In the genomic region with DNA sequence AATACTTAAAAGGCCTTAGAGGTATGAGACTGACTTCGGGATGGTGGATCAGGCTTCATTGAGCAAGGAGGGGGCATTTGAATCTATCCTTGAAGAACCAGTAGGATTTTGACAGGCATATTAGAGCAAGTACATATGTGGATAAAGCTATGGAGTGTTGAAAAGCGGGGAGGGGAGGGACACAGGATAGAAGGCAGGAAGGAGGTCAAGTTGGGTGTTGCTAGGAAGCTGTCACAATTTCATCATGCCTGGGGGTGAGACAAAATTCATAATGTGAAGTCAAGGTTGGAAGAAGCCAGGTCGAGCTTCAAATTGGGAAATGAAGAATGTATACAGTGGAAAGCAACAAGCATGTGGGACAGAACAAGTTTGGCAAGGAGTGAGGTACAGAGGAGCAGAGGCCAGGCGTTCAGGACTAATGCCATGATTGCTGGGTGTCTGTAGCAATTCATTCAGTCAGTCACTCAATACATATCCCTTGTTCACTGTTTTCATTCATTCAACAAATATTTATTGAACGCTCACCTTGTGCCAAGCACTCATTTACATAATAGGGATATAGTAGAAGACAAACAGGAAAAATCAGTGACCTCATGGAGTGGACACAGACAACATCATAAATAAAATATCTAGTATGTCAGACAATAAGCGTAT, we compare ENCODE assay signal across 14 cellular contexts. TPM values are rescaled to one million over a fixed set of nuclear protein-coding genes. Genes with fewer than 3 reads are reported as not detected.
A peak's percentile ranks its signal among the peaks of the same experiment; 100 is the strongest.
DNase-seq lines count a peak whose midpoint lies in the region; ATAC-seq and TF ChIP-seq lines count a peak whose summit lies in the region.
"Had no signal": no experiment of that assay in that cellular context is flagged by ENCODE, and none has a peak within 500 bp of the region (broad histone marks: within the 10 kb centered on the region; RNA-seq: fewer than 3 reads in every experiment).

No MANE protein-coding gene starts in this region.

- H3K4me1 Mint-ChIP-seq in activated naive CD4-positive, alpha-beta T cell treated with anti-CD3 and anti-CD28 coated beads, Interleukin-2, amount 10 ng/mL, durations not matched to agents 7 days and 5 days: peaks cover 27% of the 10 kb centered on the region
- H3K4me1 Mint-ChIP-seq in chondrocyte (ENCODE audit: low read depth): peaks cover 16% of the 10 kb centered on the region
- peaks cover 19% of the 10 kb centered on the region for H3K4me1 Mint-ChIP-seq in stimulated activated memory B cell treated with anti-CD40 and anti-IgM and Interleukin-4, amounts not matched to agents 10 μg/mL and 1 μg/mL and 100 μg/mL, for 72 hours
- H3K4me1 Mint-ChIP-seq: neural crest cell had no signal

- ATAC-seq in stimulated activated memory B cell treated with anti-CD40 and anti-IgM and Interleukin-4, amounts not matched to agents 10 μg/mL and 1 μg/mL and 100 μg/mL, for 72 hours: no peak
- no peak for ATAC-seq in GM18868 (IDR thresholded peaks at IDR 0.05; ENCODE audit: unreplicated experiment)
- no peak for ATAC-seq in HG03342 (IDR thresholded peaks at IDR 0.05; ENCODE audit: unreplicated experiment)

- H3K4me3 ChIP-seq in NB4 (ENCODE audit: low read depth, low read length): no peak overlapping the region
- H3K4me3 ChIP-seq: lower lobe of right lung, sigmoid colon had no signal

- CTCF ChIA-PET in activated naive CD4-positive, alpha-beta T cell treated with anti-CD3 and anti-CD28 coated beads, Interleukin-2, amount 10 ng/mL, durations not matched to agents 7 days and 5 days (lab: Charles Lee): interaction anchor here (0.8 kb wide), 1 partner anchor 26 kb away, joined by 3 read pairs; no protein-coding TSS in a partner anchor

- TF ChIP-seq POLR2A in NB4 (IDR thresholded peaks at IDR 0.05; ENCODE audit: extremely low read depth, insufficient read length): no peak

- peaks cover 6% of the 10 kb centered on the region for H3K36me3 Mint-ChIP-seq in activated naive CD4-positive, alpha-beta T cell treated with anti-CD3 and anti-CD28 coated beads, Interleukin-2, amount 10 ng/mL, durations not matched to agents 7 days and 5 days
- peaks cover 1% of the 10 kb centered on the region for H3K36me3 Mint-ChIP-seq in chondrocyte (ENCODE audit: low read depth)
- peaks cover 6% of the 10 kb centered on the region for H3K36me3 Mint-ChIP-seq in stimulated activated memory B cell treated with anti-CD40 and anti-IgM and Interleukin-4, amounts not matched to agents 10 μg/mL and 1 μg/mL and 100 μg/mL, for 72 hours

- peaks cover 4% of the 10 kb centered on the region for H3K27me3 Mint-ChIP-seq in activated naive CD4-positive, alpha-beta T cell treated with anti-CD3 and anti-CD28 coated beads, Interleukin-2, amount 10 ng/mL, durations not matched to agents 7 days and 5 days
- H3K27me3 Mint-ChIP-seq in chondrocyte (ENCODE audit: low read depth): no peaks in the 10 kb centered on the region
- H3K27me3 Mint-ChIP-seq in stimulated activated memory B cell treated with anti-CD40 and anti-IgM and Interleukin-4, amounts not matched to agents 10 μg/mL and 1 μg/mL and 100 μg/mL, for 72 hours: no peaks in the 10 kb centered on the region

- TF ChIP-seq CTCF in NB4 (IDR thresholded peaks at IDR 0.05; ENCODE audit: low read depth, low read length) (no peak), chondrocyte (IDR thresholded peaks at IDR 0.05) (no peak)

- no peak overlapping the region for H3K4me3 Mint-ChIP-seq in activated naive CD4-positive, alpha-beta T cell treated with anti-CD3 and anti-CD28 coated beads, Interleukin-2, amount 10 ng/mL, durations not matched to agents 7 days and 5 days
- no peak overlapping the region for H3K4me3 Mint-ChIP-seq in chondrocyte (ENCODE audit: unreplicated experiment)
- H3K4me3 Mint-ChIP-seq in stimulated activated memory B cell treated with anti-CD40 and anti-IgM and Interleukin-4, amounts not matched to agents 10 μg/mL and 1 μg/mL and 100 μg/mL, for 72 hours: no peak overlapping the region
- H3K4me3 Mint-ChIP-seq: neural crest cell had no signal

- no peak for DNase-seq in activated naive CD4-positive, alpha-beta T cell treated with anti-CD3 and anti-CD28 coated beads, Interleukin-2, amount 10 ng/mL, durations not matched to agents 7 days and 5 days
- DNase-seq in activated naive CD4-positive, alpha-beta T cell (lab: John Stamatoyannopoulos, UW): no peak
- DNase-seq in NB4 (ENCODE audit: low read depth) (peak; percentile 46), chondrocyte (ENCODE audit: low spot score) (no peak), posterior cingulate gyrus (no peak)
- DNase-seq: DMS79 treated with DMSO at 0.1 percent for 48 hours; lower lobe of right lung; sigmoid colon; stimulated activated CD4-positive, alpha-beta T cell treated with anti-CD3 and anti-CD28 coated beads, Interleukin-4, amount 100 ng/mL, for 1 hour had no signal

- peaks cover 15% of the 10 kb centered on the region for H3K9me3 Mint-ChIP-seq in activated naive CD4-positive, alpha-beta T cell treated with anti-CD3 and anti-CD28 coated beads, Interleukin-2, amount 10 ng/mL, durations not matched to agents 7 days and 5 days
- H3K9me3 Mint-ChIP-seq in chondrocyte (ENCODE audit: low read depth): peaks cover 5% of the 10 kb centered on the region
- peaks cover 12% of the 10 kb centered on the region for H3K9me3 Mint-ChIP-seq in stimulated activated memory B cell treated with anti-CD40 and anti-IgM and Interleukin-4, amounts not matched to agents 10 μg/mL and 1 μg/mL and 100 μg/mL, for 72 hours

- intact Hi-C loops in posterior cingulate gyrus (cut with DNase I): no loop called here

- peak overlapping the region; percentile 62 for H3K27ac Mint-ChIP-seq in activated naive CD4-positive, alpha-beta T cell treated with anti-CD3 and anti-CD28 coated beads, Interleukin-2, amount 10 ng/mL, durations not matched to agents 7 days and 5 days
- peak overlapping the region; percentile 67 for H3K27ac Mint-ChIP-seq in chondrocyte (ENCODE audit: unreplicated experiment)
- H3K27ac Mint-ChIP-seq in stimulated activated memory B cell treated with anti-CD40 and anti-IgM and Interleukin-4, amounts not matched to agents 10 μg/mL and 1 μg/mL and 100 μg/mL, for 72 hours: peak overlapping the region; percentile 47
- H3K27ac Mint-ChIP-seq: activated T-helper 2 cell treated with anti-CD3 and anti-CD28 coated beads, Interferon-gamma antibody, Interleukin-2, Interleukin-4, amounts not matched to agents 10 μg/mL and 5 μg/mL and 100 μg/mL, durations not matched to agents 14 hours and 24 hours and 36 hours had no signal

RNA-seq across cellular contexts. Expression of a gene that starts 58.3 kb away (rescaled TPM):
- total RNA-seq in chondrocyte: 52.7 to 59.7 TPM (median 55.0 TPM) in 3 replicates
